23 cellular contexts compared by ENCODE assay signal in genomic region chr5:164355267-164355830, GRCh38.
DNase-seq lines count a peak whose midpoint lies in the region; ATAC-seq, FAIRE-seq and TF ChIP-seq lines count a peak whose summit lies in the region.
"Had no signal": no experiment of that assay in that cellular context is flagged by ENCODE, and none has a peak within 500 bp of the region (broad histone marks: within the 10 kb centered on the region; RNA-seq: fewer than 3 reads in every experiment).

No MANE protein-coding gene starts in this region.

- intact Hi-C loops in endothelial cell of umbilical vein (cut with micrococcal nuclease): no loop called here
- intact Hi-C loops in pancreas (cut with DNase I): no loop called here

- no peak for FAIRE-seq in endothelial cell of umbilical vein (lab: Jason Lieb, UNC)
- no peak for FAIRE-seq in pancreas (lab: Jason Lieb, UNC)
- FAIRE-seq: HepG2 had no signal

- TF ChIP-seq POLR2A in endothelial cell of umbilical vein (IDR thresholded peaks at IDR 0.05; ENCODE audit: low read depth, low read length): no peak

- H3K27ac ChIP-seq in endothelial cell of umbilical vein (ENCODE audit: insufficient read depth, low read depth, low read length) (no peak overlapping the region), pancreas (no peak overlapping the region)
- H3K27ac ChIP-seq: BLaER1 treated with 17β-estradiol and CSF1 and Interleukin-3, amounts not matched to agents 10 nM and 100 nM; GM23248; KMS-11; Peyer's patch; SK-N-MC had no signal

- H2AFZ ChIP-seq in endothelial cell of umbilical vein (ENCODE audit: low read depth, low read length): no peak overlapping the region
- H2AFZ ChIP-seq: GM23248 had no signal

- no peak overlapping the region for H3K4me3 ChIP-seq in endothelial cell of umbilical vein (replicated peaks in 1 of 3; ENCODE audit: insufficient read depth in 1 of 3, low read depth in 1 of 3, low read length in 3 of 3)
- no peak overlapping the region for H3K4me3 ChIP-seq in pancreas
- H3K4me3 ChIP-seq: BLaER1 treated with 17β-estradiol and CSF1 and Interleukin-3, amounts not matched to agents 10 nM and 100 nM; GM23248; HAP-1; Peyer's patch; SK-N-MC had no signal

- no TSS peak for BruUV-seq in endothelial cell of umbilical vein (replicated peaks; lab: Mats Ljungman, UMichigan)

- no peak for TF ChIP-seq CTCF in endothelial cell of umbilical vein (IDR thresholded peaks at IDR 0.05; ENCODE audit: extremely low read depth in 1 of 2, insufficient read depth in 1 of 2, low read depth in 1 of 2, low read length in 2 of 2)
- TF ChIP-seq CTCF in pancreas (IDR thresholded peaks at IDR 0.05): no peak

- POLR2A ChIA-PET in HEK293T (lab: Yijun Ruan, JAX) (interaction anchor here (1.1 kb wide), 1 partner anchor 15 kb away, joined by 3 read pairs; no protein-coding TSS in a partner anchor), endothelial cell of umbilical vein (lab: Charles Lee) (no interaction called here)

- H3K27me3 ChIP-seq in endothelial cell of umbilical vein (ENCODE audit: control insufficient read depth in 2 of 2, insufficient read depth in 2 of 2, low read length in 2 of 2): no peaks in the 10 kb centered on the region
- H3K27me3 ChIP-seq in pancreas: no peaks in the 10 kb centered on the region
- H3K27me3 ChIP-seq: BLaER1 treated with 17β-estradiol and CSF1 and Interleukin-3, amounts not matched to agents 10 nM and 100 nM; Peyer's patch had no signal

- no peaks in the 10 kb centered on the region for H3K4me1 ChIP-seq in endothelial cell of umbilical vein (ENCODE audit: control insufficient read depth, extremely low read depth, insufficient read depth, low read length)
- H3K4me1 ChIP-seq in pancreas: no peaks in the 10 kb centered on the region
- H3K4me1 ChIP-seq: HAP-1 had no signal

- WGBS in pancreas, 2 donors: 70 to 71% methylated on average over 3 of the region's 3 CpGs

- H3K9me3 ChIP-seq in endothelial cell of umbilical vein (replicated peaks; ENCODE audit: control insufficient read depth, insufficient read depth, low read length): no peaks in the 10 kb centered on the region
- no peaks in the 10 kb centered on the region for H3K9me3 ChIP-seq in pancreas
- H3K9me3 ChIP-seq: BLaER1 treated with 17β-estradiol and CSF1 and Interleukin-3, amounts not matched to agents 10 nM and 100 nM; HAP-1; Peyer's patch had no signal

- no peak overlapping the region for H3K4me2 ChIP-seq in endothelial cell of umbilical vein (ENCODE audit: insufficient read depth, low read length)
- H3K4me2 ChIP-seq: KMS-11 had no signal

- H3K9me1 ChIP-seq in endothelial cell of umbilical vein (replicated peaks; ENCODE audit: control insufficient read depth, extremely low read depth, insufficient read depth, low read length): no peaks in the 10 kb centered on the region

- H3K36me3 ChIP-seq in endothelial cell of umbilical vein (ENCODE audit: control insufficient read depth in 2 of 2, extremely low read depth in 1 of 2, insufficient read depth in 2 of 2, low read length in 2 of 2): no peaks in the 10 kb centered on the region
- H3K36me3 ChIP-seq in pancreas: no peaks in the 10 kb centered on the region
- H3K36me3 ChIP-seq: BLaER1 treated with 17β-estradiol and CSF1 and Interleukin-3, amounts not matched to agents 10 nM and 100 nM; HAP-1; Peyer's patch had no signal

- H3K79me2 ChIP-seq in endothelial cell of umbilical vein (ENCODE audit: control insufficient read depth, insufficient read depth, low read length): no peaks in the 10 kb centered on the region

- ATAC-seq in SK-N-SH treated with all-trans-retinoic acid at 6 μM for 48 hours: no peak
- no peak for ATAC-seq in pancreas
- ATAC-seq: CD8-positive, alpha-beta T cell; HepG2 had no signal

- CTCF ChIA-PET in HEK293T (lab: Yijun Ruan, JAX) (no interaction called here), endothelial cell of umbilical vein (lab: Charles Lee) (no interaction called here)

- DNase-seq in HEK293T (ENCODE audit: extremely low spot score): peak; percentile 27
- DNase-seq in NCI-H2227 (lab: John Stamatoyannopoulos, UW; ENCODE audit: unreplicated experiment): peak; percentile 27
- peak; percentile 10 for DNase-seq in endothelial cell of umbilical vein (ENCODE audit: low read depth, low spot score)
- no peak for DNase-seq in T-helper 9 cell
- no peak for DNase-seq in pancreas
- no peak for DNase-seq in SKM-1 (lab: John Stamatoyannopoulos, UW; ENCODE audit: unreplicated experiment)
- DNase-seq in activated CD4-positive, alpha-beta T cell treated with anti-CD3 and anti-CD28 coated beads for 48 hours: no peak
- DNase-seq: Calu3; CD8-positive, alpha-beta T cell; GF-D8; GM23248; NCI-H1694; NCI-H2107; NCI-H345; NCI-H526; Peyer's patch; T-helper 1 cell had no signal

- no peak overlapping the region for H3K9ac ChIP-seq in endothelial cell of umbilical vein (replicated peaks; ENCODE audit: extremely low read depth, insufficient read depth, low read length)
- H3K9ac ChIP-seq: BLaER1 treated with 17β-estradiol and CSF1 and Interleukin-3, amounts not matched to agents 10 nM and 100 nM; GM23248; KMS-11 had no signal

- H4K20me1 ChIP-seq in endothelial cell of umbilical vein (replicated peaks; ENCODE audit: control insufficient read depth, extremely low read depth, insufficient read depth, low read length): no peaks in the 10 kb centered on the region
- H4K20me1 ChIP-seq: BLaER1 treated with 17β-estradiol and CSF1 and Interleukin-3, amounts not matched to agents 10 nM and 100 nM had no signal

- dilution Hi-C loops in endothelial cell of umbilical vein (cut with MboI; ENCODE audit: extremely low pct_ligation_motif_present, low sequenced_read_pairs): no loop called here

TF ChIP-seq in HEK293T, 16 proteins besides CTCF, POLR2A, EP300 and RAD21:
- TF ChIP-seq ZNF384 (IDR thresholded peaks at IDR 0.05) (no peak), ELF4 (IDR thresholded peaks at IDR 0.05) (no peak), LEF1 (IDR thresholded peaks at IDR 0.05; ENCODE audit: borderline replicate concordance) (no peak), FOXK2 (IDR thresholded peaks at IDR 0.05) (no peak), L3MBTL2 (conservative IDR thresholded peaks at IDR 0.05) (no peak), ARNT (IDR thresholded peaks at IDR 0.05) (no peak), CTBP1 (IDR thresholded peaks at IDR 0.05; ENCODE audit: borderline replicate concordance) (peak; percentile 60; the same call in 1 of the 2 replicates), PKNOX1 (IDR thresholded peaks at IDR 0.05) (peak; percentile 94)
TF ChIP-seq in HEK293T: peak in this region for 2.

TF ChIP-seq in SK-N-SH treated with all-trans-retinoic acid at 6 μM for 48 hours, 23 proteins besides CTCF, POLR2A, EP300 and RAD21:
- peak; percentile 52 for TF ChIP-seq ISL1 (CRISPR knock-in tag; IDR thresholded peaks at IDR 0.05)
- TF ChIP-seq ARNTL (CRISPR knock-in tag; IDR thresholded peaks at IDR 0.05; ENCODE audit: borderline replicate concordance, low read depth): no peak

TF ChIP-seq in endothelial cell of umbilical vein, 7 proteins besides CTCF, POLR2A, EP300 and RAD21:
- no peak for TF ChIP-seq MAX (IDR thresholded peaks at IDR 0.05; ENCODE audit: insufficient read depth, insufficient read length)
- TF ChIP-seq GATA2 (IDR thresholded peaks at IDR 0.05; ENCODE audit: insufficient read depth, insufficient read length, low read depth, low read length): no peak
- TF ChIP-seq EZH2 (IDR thresholded peaks at IDR 0.05; ENCODE audit: borderline replicate concordance, low read depth, low read length, severe bottlenecking): no peak
- TF ChIP-seq FOS (IDR thresholded peaks at IDR 0.05; ENCODE audit: borderline replicate concordance, insufficient read depth, low read length): no peak
- no peak for TF ChIP-seq MYC (IDR thresholded peaks at IDR 0.05; ENCODE audit: low read depth, low read length)

Comparison
In these comparisons a context has a peak if more than half of its experiments do, and no peak if none do; other contexts are left out.
1. DNase-seq: peak in HEK293T (single experiment), NCI-H2227 (single experiment) and endothelial cell of umbilical vein (single experiment); none in T-helper 9 cell (single experiment), pancreas (0 of 6), SKM-1 (single experiment) and activated CD4-positive, alpha-beta T cell treated with anti-CD3 and anti-CD28 coated beads for 48 hours (single experiment).